In genomic region chr18:61290616-61291015, GRCh38 we compare ENCODE assay signal across 38 cellular contexts. TPM values are rescaled to one million over a fixed set of nuclear protein-coding genes. Genes with fewer than 3 reads are reported as not detected.
"Had no signal": no experiment of that assay in that cellular context is flagged by ENCODE, and none has a peak within 500 bp of the region (broad histone marks: within the 10 kb centered on the region; RNA-seq: fewer than 3 reads in every experiment).

No MANE protein-coding gene starts in this region.

- H3K36me3 ChIP-seq: MG63 had no signal

- H3K4me2 ChIP-seq: KMS-11 had no signal

- H3K4me3 ChIP-seq: MG63 had no signal

- H3K9me3 ChIP-seq: MG63 had no signal

- H3K9ac ChIP-seq: KMS-11 had no signal

- H3K27me3 ChIP-seq: MG63 had no signal

- H3K27ac ChIP-seq: KMS-11 had no signal

- DNase-seq: Karpas-422, Kasumi-1, MG63, MM.1S, MV-4-11, NCI-H1048, NCI-H1092, NCI-H1092 treated with DMSO at 0.1 percent for 48 hours, NCI-H1105 treated with DMSO at 0.1 percent for 48 hours, NCI-H1417, NCI-H1417 treated with DMSO at 0.1 percent for 48 hours, NCI-H1436, NCI-H1436 treated with DMSO at 0.1 percent for 48 hours, NCI-H146, NCI-H1694, NCI-H1694 treated with DMSO at 0.1 percent for 48 hours, NCI-H187, NCI-H187 treated with DMSO at 0.1 percent for 48 hours, NCI-H1930, NCI-H2029, NCI-H2029 treated with DMSO at 0.1 percent for 48 hours, NCI-H2081, NCI-H2081 treated with DMSO at 0.1 percent for 48 hours, NCI-H2107, NCI-H2171, NCI-H2171 treated with DMSO at 0.1 percent for 48 hours, NCI-H2227 treated with DMSO at 0.1 percent for 48 hours, NCI-H226, NCI-H345, NCI-H446, NCI-H446 treated with DMSO at 0.1 percent for 48 hours, NCI-H510A, NCI-H510A treated with DMSO at 0.1 percent for 48 hours had no signal

RNA-seq across cellular contexts. Expression of gene CDH20, which starts 42.6 kb away (rescaled TPM):
- total RNA-seq: LHCN-M2, M059J, MCF 10A, NCI-H460 had no signal
